Comparison of ENCODE assay signal across 9 cellular contexts in genomic region chr3:55486101-55486856, GRCh38. TPM values are rescaled to one million over a fixed set of nuclear protein-coding genes. Genes with fewer than 3 reads are reported as not detected.
DNase-seq lines count a peak whose midpoint lies in the region; ATAC-seq, FAIRE-seq and TF ChIP-seq lines count a peak whose summit lies in the region.
"Had no signal": no experiment of that assay in that cellular context is flagged by ENCODE, and none has a peak within 500 bp of the region (broad histone marks: within the 10 kb centered on the region; RNA-seq: fewer than 3 reads in every experiment).

No MANE protein-coding gene starts in this region.

- no peak for TF ChIP-seq CTCF in dorsolateral prefrontal cortex (IDR thresholded peaks at IDR 0.05 in 54 of 56, conservative IDR thresholded peaks at IDR 0.05 in 2 of 56; ENCODE audit: low read depth in 1 of 56, partially characterized antibody in 56 of 56)

- peak overlapping the region; percentile 82 for H3K18ac ChIP-seq in mesendoderm (ENCODE audit: low read length)

- H2AK5ac ChIP-seq in mesendoderm (ENCODE audit: low read length) = no peak overlapping the region

- ATAC-seq in HG03460 (IDR thresholded peaks at IDR 0.05; ENCODE audit: unreplicated experiment) = no peak
- ATAC-seq in HG03175 (IDR thresholded peaks at IDR 0.05; ENCODE audit: unreplicated experiment) = no peak

- H4K8ac ChIP-seq in mesendoderm (ENCODE audit: low read depth, low read length) = no peak overlapping the region

- H3K23ac ChIP-seq in mesendoderm (ENCODE audit: low read length) = no peak overlapping the region

- peak overlapping the region in 28 of 59 donors; percentile 2 to 77 (median 42) for H3K27ac ChIP-seq in dorsolateral prefrontal cortex
- H3K27ac ChIP-seq in mesendoderm (ENCODE audit: low read depth, low read length) = peak overlapping the region; percentile 89

- H3K79me2 ChIP-seq in mesendoderm (ENCODE audit: control insufficient read depth, insufficient read depth, low read length) = peaks cover 32% of the 10 kb centered on the region

- peak overlapping the region; percentile 58 to 84 (median 73) for H3K4me3 ChIP-seq in dorsolateral prefrontal cortex
- H3K4me3 ChIP-seq in mesendoderm (ENCODE audit: low read length) = peak overlapping the region; percentile 61

- intact Hi-C loops in dorsolateral prefrontal cortex (cut with DNase I) = loop anchor here (5.0 kb wide), 3 partner anchors 556 to 766 kb away; no protein-coding TSS in a partner anchor

- peak overlapping the region; percentile 27 for H2BK5ac ChIP-seq in mesendoderm (ENCODE audit: low read length)

- no peak overlapping the region for H2BK120ac ChIP-seq in mesendoderm (ENCODE audit: low read depth, low read length)

- H3K27me3 ChIP-seq in dorsolateral prefrontal cortex (peaks cover 0 to 15% (median 0%) of the 10 kb centered on the region in 45 donors), mesendoderm (ENCODE audit: insufficient read depth, low read length, poor library complexity) (peaks cover 2% of the 10 kb centered on the region)

- WGBS in mesendoderm (ENCODE audit: extremely low coverage, insufficient coverage, low lambda C conversion rate) = no CpG with 5 or more reads among the region's 49 CpGs

- H2BK15ac ChIP-seq in mesendoderm (replicated peaks; ENCODE audit: low read depth) = no peak overlapping the region

- peaks cover 9% of the 10 kb centered on the region for H3K4me1 ChIP-seq in mesendoderm (ENCODE audit: control insufficient read depth, low read depth, low read length)

- FAIRE-seq in urothelium cell line (lab: Jason Lieb, UNC) = no peak
- FAIRE-seq: TTC549 had no signal

- peaks cover 6% of the 10 kb centered on the region for H3K79me1 ChIP-seq in mesendoderm (ENCODE audit: low read length)

- H4K5ac ChIP-seq in mesendoderm (ENCODE audit: low read length) = no peak overlapping the region

- H3K36me3 ChIP-seq in mesendoderm (ENCODE audit: control insufficient read depth, insufficient read depth, low read length) = no peaks in the 10 kb centered on the region

- peak; percentile 30 for DNase-seq in G401 (ENCODE audit: low spot score)
- DNase-seq in NCI-H460 (ENCODE audit: extremely low read depth, low read depth) = peak; percentile 39
- peak in 5 of 10 donors; percentile 21 to 57 (median 49) for DNase-seq in dorsolateral prefrontal cortex
- peak; percentile 80 for DNase-seq in mesendoderm
- peak; percentile 39 for DNase-seq in urothelium cell line (ENCODE audit: low spot score)
- DNase-seq in UCSD-AML1 (lab: John Stamatoyannopoulos, UW; ENCODE audit: unreplicated experiment) = no peak

- H3K56ac ChIP-seq in mesendoderm (ENCODE audit: low read length) = peak overlapping the region; percentile 86

- H3K9ac ChIP-seq in mesendoderm (ENCODE audit: low read length) = peak overlapping the region; percentile 80

- in situ Hi-C loops in G401 (cut with HindIII; ENCODE audit: low sequenced_read_pairs) = no loop called here

- peak overlapping the region; percentile 21 for H3K4ac ChIP-seq in mesendoderm (ENCODE audit: low read depth, low read length)

- H3K4me2 ChIP-seq in mesendoderm (ENCODE audit: low read length) = peak overlapping the region; percentile 64

RNA-seq across cellular contexts. Expression of gene WNT5A, which starts 0.8 kb away (rescaled TPM):
- 16.4 and 18.4 TPM in 2 replicates for total RNA-seq in G401 (2014; rRNA removed; shearing (Covaris generic))
- 12.0 and 12.7 TPM in 2 replicates for total RNA-seq in NCI-H460 (2014; rRNA removed; shearing (Covaris generic))
- polyA plus RNA-seq in NCI-H460 (2014; cell fraction: nucleus; rRNA removed) = 12.4 and 16.4 TPM in 2 replicates
- 10 to 100 TPM in 13 of 120 experiments, 1 to 10 TPM in 107; 3.3 to 13.3 (median 7.1) TPM for total RNA-seq in dorsolateral prefrontal cortex
- polyA plus RNA-seq in mesendoderm (2013, experiment 1 of 2) = 3.4 TPM
- 2.8 TPM for polyA plus RNA-seq in mesendoderm (2013, experiment 2 of 2)
